In the genomic region with DNA sequence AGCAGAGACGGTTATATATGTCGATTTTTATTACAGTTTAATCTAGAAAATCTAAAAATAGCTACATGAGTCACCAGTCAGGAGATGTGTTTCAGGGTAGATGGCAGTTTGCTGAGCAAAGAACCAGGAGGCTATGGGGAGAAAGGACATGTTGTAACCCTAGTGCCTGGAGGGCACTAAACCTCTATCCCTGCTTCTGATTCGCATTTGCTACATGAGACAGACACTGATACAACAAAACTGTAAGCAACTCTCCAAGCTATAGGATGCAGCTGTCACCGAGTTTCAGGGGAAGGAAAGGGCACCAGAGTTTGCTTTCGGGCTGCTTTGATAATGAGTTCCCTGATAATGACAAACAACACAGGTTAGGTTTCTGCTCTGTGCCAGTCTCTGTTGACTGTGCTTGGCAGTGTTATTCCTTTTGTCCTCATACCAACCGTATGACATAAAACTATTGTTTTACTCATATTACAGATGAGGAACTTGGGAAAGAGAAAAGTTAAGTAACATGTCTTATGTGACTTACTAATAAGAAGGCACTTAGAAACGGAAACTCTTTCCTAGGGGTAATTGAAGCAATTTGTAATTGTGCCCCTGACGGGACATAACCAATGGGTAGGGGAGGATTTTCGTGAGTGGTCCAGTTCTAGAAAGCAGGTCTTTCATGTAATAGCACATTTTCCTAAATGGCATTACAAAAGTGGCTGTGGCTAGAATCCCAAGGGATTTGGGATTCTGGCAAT, we compare ENCODE assay signal across 8 cellular contexts. TPM values are rescaled to one million over a fixed set of nuclear protein-coding genes. Genes with fewer than 3 reads are reported as not detected.
DNase-seq lines count a peak whose midpoint lies in the region; ATAC-seq and TF ChIP-seq lines count a peak whose summit lies in the region.

No MANE protein-coding gene starts in this region.

- H3K79me2 ChIP-seq in ACC112 (ENCODE audit: control insufficient read depth, insufficient read depth, low read length, unreplicated experiment): no peaks in the 10 kb centered on the region

- TF ChIP-seq EP300 in ovary (IDR thresholded peaks at IDR 0.05): no peak

- H3K27me3 Mint-ChIP-seq in activated naive CD4-positive, alpha-beta T cell treated with anti-CD3 and anti-CD28 coated beads, Interleukin-2, amount 10 ng/mL, durations not matched to agents 7 days and 5 days: peaks cover 19% of the 10 kb centered on the region

- DNase-seq in LoVo (ENCODE audit: low spot score) (peak; percentile 23), breast epithelium (ENCODE audit: low spot score in 2 of 2) (peak in 1 of 2 donors; percentile 58), right lobe of liver (no peak), NCI-H2081 treated with DMSO at 0.1 percent for 48 hours (lab: John Stamatoyannopoulos, UW) (no peak), cerebellar cortex (ENCODE audit: low spot score) (no peak), ovary (no peak)
- no peak for DNase-seq in activated naive CD4-positive, alpha-beta T cell treated with anti-CD3 and anti-CD28 coated beads, Interleukin-2, amount 10 ng/mL, durations not matched to agents 7 days and 5 days

- intact Hi-C loops in breast epithelium (cut with DNase I; ENCODE audit: low total_unique reads) (no loop called here), right lobe of liver (cut with DNase I) (no loop called here), ovary (cut with DNase I) (no loop called here)

- CTCF ChIA-PET in activated naive CD4-positive, alpha-beta T cell treated with anti-CD3 and anti-CD28 coated beads, Interleukin-2, amount 10 ng/mL, durations not matched to agents 7 days and 5 days (lab: Charles Lee): no interaction called here

- TF ChIP-seq POLR2A in breast epithelium (IDR thresholded peaks at IDR 0.05) (no peak), right lobe of liver (IDR thresholded peaks at IDR 0.05) (peak; percentile 38), ovary (IDR thresholded peaks at IDR 0.05) (no peak)

- 28% methylated on average over 9 of the region's 9 CpGs for WGBS in right lobe of liver (ENCODE audit: insufficient coverage, low coverage, low lambda C conversion rate, missing lambda C conversion rate)
- 52 to 58% (median 57%) methylated on average over 9 of the region's 9 CpGs for WGBS in ovary, 3 donors

- H3K4me3 ChIP-seq in ACC112 (ENCODE audit: low read depth, low read length) (peak overlapping the region; percentile 17; the same call in 1 of the 2 replicates), breast epithelium (no peak overlapping the region), right lobe of liver (no peak overlapping the region), ovary (no peak overlapping the region)

- H3K27ac ChIP-seq in ACC112 (ENCODE audit: low read depth, low read length) (peak overlapping the region; percentile 94), breast epithelium (peak overlapping the region; percentile 90 to 91), right lobe of liver (peak overlapping the region; percentile 38 to 73 (median 44)), ovary (no peak overlapping the region)

- H3K36me3 ChIP-seq in ACC112 (ENCODE audit: insufficient read depth, low read length): no peaks in the 10 kb centered on the region
- H3K36me3 ChIP-seq in breast epithelium: no peaks in the 10 kb centered on the region
- no peaks in the 10 kb centered on the region for H3K36me3 ChIP-seq in right lobe of liver
- H3K36me3 ChIP-seq in ovary: no peaks in the 10 kb centered on the region

- H3K9me3 ChIP-seq in breast epithelium: no peaks in the 10 kb centered on the region
- no peaks in the 10 kb centered on the region for H3K9me3 ChIP-seq in right lobe of liver
- no peaks in the 10 kb centered on the region for H3K9me3 ChIP-seq in ovary

- TF ChIP-seq CTCF in breast epithelium (IDR thresholded peaks at IDR 0.05): no peak
- TF ChIP-seq CTCF in right lobe of liver (IDR thresholded peaks at IDR 0.05): no peak
- no peak for TF ChIP-seq CTCF in ovary (IDR thresholded peaks at IDR 0.05)

- no peak overlapping the region for H2AFZ ChIP-seq in ACC112 (ENCODE audit: low read length, unreplicated experiment)

- no peak overlapping the region for H3K4me3 Mint-ChIP-seq in activated naive CD4-positive, alpha-beta T cell treated with anti-CD3 and anti-CD28 coated beads, Interleukin-2, amount 10 ng/mL, durations not matched to agents 7 days and 5 days

- H3K4me1 Mint-ChIP-seq in activated naive CD4-positive, alpha-beta T cell treated with anti-CD3 and anti-CD28 coated beads, Interleukin-2, amount 10 ng/mL, durations not matched to agents 7 days and 5 days: no peaks in the 10 kb centered on the region

- H3K27ac Mint-ChIP-seq in activated naive CD4-positive, alpha-beta T cell treated with anti-CD3 and anti-CD28 coated beads, Interleukin-2, amount 10 ng/mL, durations not matched to agents 7 days and 5 days: no peak overlapping the region

- H3K27me3 ChIP-seq in ACC112 (ENCODE audit: insufficient read depth, low read length): 0 out of 2 replicates have a peak, but pooled peaks cover 4% of the 10 kb centered on the region
- no peaks in the 10 kb centered on the region for H3K27me3 ChIP-seq in breast epithelium
- H3K27me3 ChIP-seq in right lobe of liver: no peaks in the 10 kb centered on the region
- H3K27me3 ChIP-seq in ovary: no peaks in the 10 kb centered on the region

- no peaks in the 10 kb centered on the region for H3K36me3 Mint-ChIP-seq in activated naive CD4-positive, alpha-beta T cell treated with anti-CD3 and anti-CD28 coated beads, Interleukin-2, amount 10 ng/mL, durations not matched to agents 7 days and 5 days

- peaks cover 27% of the 10 kb centered on the region for H3K4me1 ChIP-seq in ACC112 (ENCODE audit: control insufficient read depth, insufficient read depth, low read length, unreplicated experiment)
- peaks cover 8 to 12% of the 10 kb centered on the region in 2 donors for H3K4me1 ChIP-seq in breast epithelium
- H3K4me1 ChIP-seq in right lobe of liver: peaks cover 0 to 13% (median 0%) of the 10 kb centered on the region in 4 donors
- H3K4me1 ChIP-seq in ovary (ENCODE audit: insufficient read depth): peaks cover 19% of the 10 kb centered on the region

- peak; percentile 52 to 76 (median 61) for ATAC-seq in right lobe of liver

- no peaks in the 10 kb centered on the region for H3K9me3 Mint-ChIP-seq in activated naive CD4-positive, alpha-beta T cell treated with anti-CD3 and anti-CD28 coated beads, Interleukin-2, amount 10 ng/mL, durations not matched to agents 7 days and 5 days

RNA-seq across cellular contexts. Expression of gene C1orf198, which starts 43.1 kb away (rescaled TPM):
- total RNA-seq in breast epithelium (100 to 1,000 TPM in 2 of 3 donors, 10 to 100 TPM in 1; 63.6 to 138 (median 124) TPM), right lobe of liver (10 to 100 TPM in 3 of 6 experiments, 1 to 10 TPM in 3; 4.2 to 33.7 (median 17.2) TPM), ovary (10 to 100 TPM; 36.7 to 60.8 (median 43.4) TPM)
- polyA plus RNA-seq in ovary: 10 to 100 TPM; 34.0 to 58.3 TPM

Comparison
In these comparisons a context has a peak if more than half of its experiments do, and no peak if none do; other contexts are left out.
1. H3K27ac ChIP-seq: peak in ACC112 (single experiment), breast epithelium (2 of 2) and right lobe of liver (3 of 3); none in ovary (0 of 2).